ENCODE assay signal across 8 cellular contexts in the genomic region with DNA sequence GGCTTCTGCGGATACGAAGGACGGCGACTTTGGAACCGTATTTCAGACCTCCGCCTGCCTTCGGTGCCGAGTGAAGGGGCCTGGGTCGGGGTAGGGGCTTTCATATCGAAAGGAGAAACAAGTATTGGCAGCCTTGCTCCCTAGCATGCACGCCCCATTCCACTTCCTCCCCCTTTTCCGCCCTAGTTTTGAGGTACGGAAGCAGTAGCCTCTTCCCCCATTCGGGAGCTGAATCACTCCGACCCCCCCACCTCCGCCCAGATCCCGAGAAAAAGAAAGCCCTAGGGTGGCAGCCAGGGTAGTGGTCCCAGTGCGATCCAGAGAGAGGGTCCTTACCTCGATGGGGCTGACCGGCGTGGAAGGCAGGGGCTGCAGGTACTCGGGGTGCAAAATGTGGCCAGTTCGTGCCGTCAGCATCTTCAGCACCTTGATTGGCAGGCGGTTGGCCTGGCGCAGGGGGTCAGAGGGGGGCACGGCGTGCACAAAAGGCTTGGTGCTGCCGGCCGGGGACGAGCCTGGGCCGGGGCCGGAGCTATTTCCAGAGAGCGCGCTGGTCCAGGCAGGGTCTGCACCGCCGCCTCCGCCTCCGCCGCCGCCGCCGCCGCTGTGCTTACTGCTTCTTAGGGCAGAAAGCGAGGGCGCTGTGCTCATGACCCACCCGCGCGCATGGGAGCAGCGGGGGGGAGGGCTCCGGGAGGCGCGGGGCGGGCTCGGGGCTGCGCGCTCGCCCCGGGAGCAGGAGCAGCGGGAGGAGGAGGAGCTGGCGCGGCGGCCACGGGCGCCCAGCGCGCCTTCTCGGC. TPM values are rescaled to one million over a fixed set of nuclear protein-coding genes. Genes with fewer than 3 reads are reported as not detected.
A peak's percentile ranks its signal among the peaks of the same experiment; 100 is the strongest.
DNase-seq lines count a peak whose midpoint lies in the region; ATAC-seq and TF ChIP-seq lines count a peak whose summit lies in the region.

No MANE protein-coding gene starts in this region.

- no peaks in the 10 kb centered on the region for H3K36me3 ChIP-seq in NT2/D1 (ENCODE audit: insufficient read depth, insufficient read length, low read length)
- peaks cover 0 to 6% (median 0%) of the 10 kb centered on the region in 4 donors for H3K36me3 ChIP-seq in right lobe of liver

- no peaks in the 10 kb centered on the region for H3K9me3 ChIP-seq in NT2/D1 (ENCODE audit: insufficient read depth, low read length)
- no peaks in the 10 kb centered on the region for H3K9me3 ChIP-seq in right lobe of liver

- TF ChIP-seq POLR2A in right lobe of liver (IDR thresholded peaks at IDR 0.05): no peak

- 0% methylated on average over 24 of the region's 68 CpGs for WGBS in right lobe of liver (ENCODE audit: insufficient coverage, low coverage, low lambda C conversion rate, missing lambda C conversion rate)

- H3K36me3 Mint-ChIP-seq in activated T-cell treated with anti-CD3 and anti-CD28 coated beads, Interleukin-2, amount 50 U/mL, for 24 hours (ENCODE audit: low read depth): no peaks in the 10 kb centered on the region
- H3K36me3 Mint-ChIP-seq in central memory CD8-positive, alpha-beta T cell (ENCODE audit: insufficient read depth): peaks cover 4% of the 10 kb centered on the region

- H3K27ac ChIP-seq in right lobe of liver (peak overlapping the region; percentile 92 to 97 (median 93)), substantia nigra (ENCODE audit: low read depth, low read length, poor library complexity, severe bottlenecking) (peak overlapping the region; percentile 90)

- ATAC-seq in HG02678 (IDR thresholded peaks at IDR 0.05; ENCODE audit: unreplicated experiment) (peak; percentile 16), right lobe of liver (peak; percentile 8 to 42 (median 36))
- no peak for ATAC-seq in central memory CD8-positive, alpha-beta T cell (replicated peaks; ENCODE audit: extremely low read depth, poor library complexity, severe bottlenecking)

- H3K9ac ChIP-seq in NT2/D1 (ENCODE audit: insufficient read length, low read depth): peak overlapping the region; percentile 67

- intact Hi-C loops in right lobe of liver (cut with DNase I): loop anchor here (5.0 to 10.0 kb wide), 4 partner anchors 194 to 1146 kb away; no protein-coding TSS in a partner anchor

- peak; percentile 56 for DNase-seq in activated T-cell treated with anti-CD3 and anti-CD28 coated beads, Interleukin-2, amount 50 U/mL, for 24 hours
- DNase-seq in activated T-cell treated with anti-CD3 and anti-CD28 coated beads for 4 hours (no peak), NT2/D1 (ENCODE audit: low read depth, low spot score) (no peak), right lobe of liver (peak; percentile 76 to 78 (median 77)), substantia nigra (lab: John Stamatoyannopoulos, UW) (peak in 21 of 49 donors; percentile 20 to 67 (median 48)), NCI-H69 (lab: John Stamatoyannopoulos, UW) (no peak)
- DNase-seq in central memory CD8-positive, alpha-beta T cell (ENCODE audit: low spot score in 2 of 2): no peak

- peak overlapping the region; percentile 50 for H3K4me3 ChIP-seq in NT2/D1 (ENCODE audit: insufficient read length, low read depth)
- peak overlapping the region; percentile 86 to 95 (median 92) for H3K4me3 ChIP-seq in right lobe of liver

- H3K9me3 Mint-ChIP-seq in activated T-cell treated with anti-CD3 and anti-CD28 coated beads, Interleukin-2, amount 50 U/mL, for 24 hours: no peaks in the 10 kb centered on the region
- H3K9me3 Mint-ChIP-seq in central memory CD8-positive, alpha-beta T cell: peaks cover 5% of the 10 kb centered on the region

- H3K4me1 Mint-ChIP-seq in activated T-cell treated with anti-CD3 and anti-CD28 coated beads, Interleukin-2, amount 50 U/mL, for 24 hours (ENCODE audit: low read depth): peaks cover 30% of the 10 kb centered on the region
- peaks cover 31% of the 10 kb centered on the region for H3K4me1 Mint-ChIP-seq in central memory CD8-positive, alpha-beta T cell

- peaks cover 4% of the 10 kb centered on the region for H3K4me1 ChIP-seq in NT2/D1 (ENCODE audit: insufficient read depth, insufficient read length)
- H3K4me1 ChIP-seq in right lobe of liver: peaks cover 0 to 7% (median 2%) of the 10 kb centered on the region in 4 donors

- peaks cover 74% of the 10 kb centered on the region for H3K27me3 Mint-ChIP-seq in activated T-cell treated with anti-CD3 and anti-CD28 coated beads, Interleukin-2, amount 50 U/mL, for 24 hours
- peaks cover 58% of the 10 kb centered on the region for H3K27me3 Mint-ChIP-seq in central memory CD8-positive, alpha-beta T cell

- H3K4me3 Mint-ChIP-seq in activated T-cell treated with anti-CD3 and anti-CD28 coated beads, Interleukin-2, amount 50 U/mL, for 24 hours: peak overlapping the region; percentile 66
- peak overlapping the region; percentile 77 for H3K4me3 Mint-ChIP-seq in central memory CD8-positive, alpha-beta T cell

- no peak overlapping the region for H3K27ac Mint-ChIP-seq in activated T-cell treated with anti-CD3 and anti-CD28 coated beads, Interleukin-2, amount 50 U/mL, for 24 hours
- no peak overlapping the region for H3K27ac Mint-ChIP-seq in central memory CD8-positive, alpha-beta T cell (ENCODE audit: low read depth)

- TF ChIP-seq CTCF in right lobe of liver (IDR thresholded peaks at IDR 0.05): no peak

- peaks cover 88% of the 10 kb centered on the region for H3K27me3 ChIP-seq in NT2/D1 (ENCODE audit: insufficient read depth, insufficient read length)
- no peaks in the 10 kb centered on the region for H3K27me3 ChIP-seq in right lobe of liver

RNA-seq across cellular contexts. Expression of gene ZNF503, which starts 0.6 kb away (rescaled TPM):
- 1 to 10 TPM; 2.9 to 7.1 (median 5.4) TPM for total RNA-seq in right lobe of liver

RNA-seq across cellular contexts. Expression of gene LRMDA, which starts 30.5 kb away (rescaled TPM):
- 10 to 100 TPM in 5 of 6 experiments, 1 to 10 TPM in 1; 9.9 to 19.9 (median 16.3) TPM for total RNA-seq in right lobe of liver

Comparison
In these comparisons a context has a peak if more than half of its experiments do, and no peak if none do; other contexts are left out.
1. DNase-seq: peak in activated T-cell treated with anti-CD3 and anti-CD28 coated beads, Interleukin-2, amount 50 U/mL, for 24 hours (single experiment) and right lobe of liver (3 of 3); none in activated T-cell treated with anti-CD3 and anti-CD28 coated beads for 4 hours (single experiment), NT2/D1 (single experiment), central memory CD8-positive, alpha-beta T cell (0 of 2) and NCI-H69 (single experiment).